Comparison of ENCODE assay signal across 1 cellular context in the genomic region with DNA sequence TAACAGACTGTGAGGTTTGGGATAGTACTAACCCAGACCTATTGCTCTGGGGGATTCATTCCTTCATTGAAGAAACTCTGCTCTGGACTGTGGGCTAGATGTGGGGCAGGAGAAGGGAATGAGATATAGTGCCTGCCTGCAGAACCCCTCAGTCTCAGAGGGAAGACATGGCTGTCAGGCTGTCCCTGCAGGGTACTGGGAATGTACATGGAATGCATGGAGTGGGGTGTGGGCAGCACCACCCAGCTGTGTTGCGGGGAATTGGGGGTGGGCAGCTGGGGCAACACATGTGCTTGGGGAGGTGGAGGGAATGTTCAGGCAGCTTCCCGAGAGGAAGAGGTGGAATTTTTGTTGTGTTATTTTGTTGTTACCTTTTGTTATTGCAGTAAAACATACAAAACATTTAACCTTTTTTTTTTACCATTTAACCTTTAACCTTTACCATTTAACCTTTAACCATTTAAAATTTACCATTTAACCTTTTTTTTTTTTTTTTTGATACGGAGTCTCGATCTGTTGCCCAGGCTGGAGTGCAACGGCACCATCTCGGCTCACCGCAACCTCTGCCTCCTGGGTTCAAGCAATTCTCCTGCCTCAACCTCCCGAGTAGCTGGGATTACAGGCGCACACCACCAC.
TF ChIP-seq lines count a peak whose summit lies in the region.

No MANE protein-coding gene starts in this region.

TF ChIP-seq in H1, 55 proteins besides CTCF, POLR2A, EP300 and RAD21:
- TF ChIP-seq KDM4A (IDR thresholded peaks at IDR 0.05; ENCODE audit: low read depth, low read length, severe bottlenecking) (no peak), KDM1A (IDR thresholded peaks at IDR 0.05; ENCODE audit: borderline replicate concordance, low read length) (no peak), RNF2 (IDR thresholded peaks at IDR 0.05; ENCODE audit: borderline replicate concordance, low read depth, low read length, missing control alignments, poor library complexity, severe bottlenecking) (no peak), TEAD4 (IDR thresholded peaks at IDR 0.05; ENCODE audit: low read depth, low read length) (peak; percentile 73)
